Comparison of ENCODE assay signal across 1 cellular context in genomic region chr22:19879996-19880785, GRCh38.
TF ChIP-seq lines count a peak whose summit lies in the region.

No MANE protein-coding gene starts in this region.

TF ChIP-seq in GM23338, 12 proteins besides CTCF, POLR2A, EP300 and RAD21 (continued from another document):
- TF ChIP-seq, protein P1, sequence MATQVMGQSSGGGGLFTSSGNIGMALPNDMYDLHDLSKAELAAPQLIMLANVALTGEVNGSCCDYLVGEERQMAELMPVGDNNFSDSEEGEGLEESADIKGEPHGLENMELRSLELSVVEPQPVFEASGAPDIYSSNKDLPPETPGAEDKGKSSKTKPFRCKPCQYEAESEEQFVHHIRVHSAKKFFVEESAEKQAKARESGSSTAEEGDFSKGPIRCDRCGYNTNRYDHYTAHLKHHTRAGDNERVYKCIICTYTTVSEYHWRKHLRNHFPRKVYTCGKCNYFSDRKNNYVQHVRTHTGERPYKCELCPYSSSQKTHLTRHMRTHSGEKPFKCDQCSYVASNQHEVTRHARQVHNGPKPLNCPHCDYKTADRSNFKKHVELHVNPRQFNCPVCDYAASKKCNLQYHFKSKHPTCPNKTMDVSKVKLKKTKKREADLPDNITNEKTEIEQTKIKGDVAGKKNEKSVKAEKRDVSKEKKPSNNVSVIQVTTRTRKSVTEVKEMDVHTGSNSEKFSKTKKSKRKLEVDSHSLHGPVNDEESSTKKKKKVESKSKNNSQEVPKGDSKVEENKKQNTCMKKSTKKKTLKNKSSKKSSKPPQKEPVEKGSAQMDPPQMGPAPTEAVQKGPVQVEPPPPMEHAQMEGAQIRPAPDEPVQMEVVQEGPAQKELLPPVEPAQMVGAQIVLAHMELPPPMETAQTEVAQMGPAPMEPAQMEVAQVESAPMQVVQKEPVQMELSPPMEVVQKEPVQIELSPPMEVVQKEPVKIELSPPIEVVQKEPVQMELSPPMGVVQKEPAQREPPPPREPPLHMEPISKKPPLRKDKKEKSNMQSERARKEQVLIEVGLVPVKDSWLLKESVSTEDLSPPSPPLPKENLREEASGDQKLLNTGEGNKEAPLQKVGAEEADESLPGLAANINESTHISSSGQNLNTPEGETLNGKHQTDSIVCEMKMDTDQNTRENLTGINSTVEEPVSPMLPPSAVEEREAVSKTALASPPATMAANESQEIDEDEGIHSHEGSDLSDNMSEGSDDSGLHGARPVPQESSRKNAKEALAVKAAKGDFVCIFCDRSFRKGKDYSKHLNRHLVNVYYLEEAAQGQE (IDR thresholded peaks at IDR 0.05; ENCODE audit: unreplicated experiment): no peak
- no peak for TF ChIP-seq JUNB (IDR thresholded peaks at IDR 0.05; ENCODE audit: unreplicated experiment)
- TF ChIP-seq CREB1 (CRISPR knock-in tag; IDR thresholded peaks at IDR 0.05; ENCODE audit: low read depth): no peak
- no peak for TF ChIP-seq POLR2AphosphoS5 (IDR thresholded peaks at IDR 0.05; ENCODE audit: low read depth)
- TF ChIP-seq, protein P2, sequence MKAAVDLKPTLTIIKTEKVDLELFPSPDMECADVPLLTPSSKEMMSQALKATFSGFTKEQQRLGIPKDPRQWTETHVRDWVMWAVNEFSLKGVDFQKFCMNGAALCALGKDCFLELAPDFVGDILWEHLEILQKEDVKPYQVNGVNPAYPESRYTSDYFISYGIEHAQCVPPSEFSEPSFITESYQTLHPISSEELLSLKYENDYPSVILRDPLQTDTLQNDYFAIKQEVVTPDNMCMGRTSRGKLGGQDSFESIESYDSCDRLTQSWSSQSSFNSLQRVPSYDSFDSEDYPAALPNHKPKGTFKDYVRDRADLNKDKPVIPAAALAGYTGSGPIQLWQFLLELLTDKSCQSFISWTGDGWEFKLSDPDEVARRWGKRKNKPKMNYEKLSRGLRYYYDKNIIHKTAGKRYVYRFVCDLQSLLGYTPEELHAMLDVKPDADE (IDR thresholded peaks at IDR 0.05): no peak
- no peak for TF ChIP-seq STAT1 (IDR thresholded peaks at IDR 0.05; ENCODE audit: unreplicated experiment)
